Comparison of ENCODE assay signal across 21 cellular contexts in genomic region chr13:100848304-100848703, GRCh38.
"Had no signal": no experiment of that assay in that cellular context is flagged by ENCODE, and none has a peak within 500 bp of the region (broad histone marks: within the 10 kb centered on the region; RNA-seq: fewer than 3 reads in every experiment).

No MANE protein-coding gene starts in this region.

- H3K36me3 Mint-ChIP-seq: activated naive CD4-positive, alpha-beta T cell treated with anti-CD3 and anti-CD28 coated beads, Interleukin-2, amount 50 U/mL, for 24 hours; naive B cell had no signal

- DNase-seq: activated CD4-positive, alpha-beta T cell treated with anti-CD3 and anti-CD28 coated beads, Interleukin-2, amount 10 ng/mL, durations not matched to agents 24 days and 14 days; activated CD8-positive, alpha-beta memory T cell treated with anti-CD3 and anti-CD28 coated beads for 24 hours; activated CD8-positive, alpha-beta memory T cell treated with anti-CD3 and anti-CD28 coated beads, Interleukin-2, amount 50 U/mL, for 48 hours; activated effector memory CD4-positive, alpha-beta T cell treated with Interleukin-2 at 50 U/mL for 16 hours; activated T-cell treated with anti-CD3 and anti-CD28 coated beads, Interleukin-2, amount 50 U/mL, for 48 hours; esophagus squamous epithelium; heart right ventricle; mesenchymal stem cell; mucosa of descending colon; naive B cell; stimulated activated CD4-positive, alpha-beta T cell treated with anti-CD3 and anti-CD28 coated beads, Interleukin-2, amount 100 ng/mL, for 24 hours; stimulated activated naive CD8-positive, alpha-beta T cell treated with anti-CD3 and anti-CD28 coated beads, Interleukin-15, Interleukin-2, amounts not matched to agents 100 U/mL and 50 U/mL, for 24 hours; transverse colon; uterus had no signal

- H3K4me1 Mint-ChIP-seq: activated CD4-positive, alpha-beta T cell treated with anti-CD3 and anti-CD28 coated beads, Interleukin-2, amount 10 ng/mL, durations not matched to agents 24 days and 14 days; activated naive CD4-positive, alpha-beta T cell treated with anti-CD3 and anti-CD28 coated beads, Interleukin-2, amount 50 U/mL, for 24 hours; naive B cell; neural crest cell had no signal

- H3K9me3 ChIP-seq: ascending aorta, breast epithelium, esophagus squamous epithelium, mucosa of descending colon, prostate gland, right atrium auricular region, transverse colon, uterus had no signal

- H3K4me3 Mint-ChIP-seq: activated CD4-positive, alpha-beta T cell treated with anti-CD3 and anti-CD28 coated beads, Interleukin-2, amount 10 ng/mL, durations not matched to agents 24 days and 14 days; activated naive CD4-positive, alpha-beta T cell treated with anti-CD3 and anti-CD28 coated beads, Interleukin-2, amount 50 U/mL, for 24 hours; naive B cell; neural crest cell had no signal

- H3K4me3 ChIP-seq: ascending aorta, breast epithelium, coronary artery, esophagus squamous epithelium, heart right ventricle, mucosa of descending colon, prostate gland, right atrium auricular region, transverse colon, uterus had no signal

- H3K36me3 ChIP-seq: ascending aorta, breast epithelium, esophagus squamous epithelium, heart right ventricle, prostate gland, right atrium auricular region, transverse colon, uterus had no signal

- H3K27ac ChIP-seq: ascending aorta, breast epithelium, coronary artery, esophagus squamous epithelium, heart right ventricle, prostate gland, right atrium auricular region, transverse colon, uterus had no signal

- ATAC-seq: heart right ventricle; mucosa of descending colon; stimulated activated naive CD8-positive, alpha-beta T cell treated with anti-CD3 and anti-CD28 coated beads, Interleukin-15, Interleukin-2, amounts not matched to agents 100 U/mL and 50 U/mL, for 24 hours had no signal

- H3K9me3 Mint-ChIP-seq: activated CD4-positive, alpha-beta T cell treated with anti-CD3 and anti-CD28 coated beads, Interleukin-2, amount 10 ng/mL, durations not matched to agents 24 days and 14 days; activated naive CD4-positive, alpha-beta T cell treated with anti-CD3 and anti-CD28 coated beads, Interleukin-2, amount 50 U/mL, for 24 hours had no signal

- H3K27ac Mint-ChIP-seq: activated CD4-positive, alpha-beta T cell treated with anti-CD3 and anti-CD28 coated beads, Interleukin-2, amount 10 ng/mL, durations not matched to agents 24 days and 14 days; activated naive CD4-positive, alpha-beta T cell treated with anti-CD3 and anti-CD28 coated beads, Interleukin-2, amount 50 U/mL, for 24 hours; naive B cell had no signal

- H3K27me3 ChIP-seq: ascending aorta, breast epithelium, esophagus squamous epithelium, heart right ventricle, right atrium auricular region, transverse colon, uterus had no signal

- H3K4me1 ChIP-seq: ascending aorta, breast epithelium, esophagus squamous epithelium, heart right ventricle, prostate gland, right atrium auricular region, transverse colon, uterus had no signal
